Comparison of ENCODE assay signal across 7 cellular contexts in the genomic region with DNA sequence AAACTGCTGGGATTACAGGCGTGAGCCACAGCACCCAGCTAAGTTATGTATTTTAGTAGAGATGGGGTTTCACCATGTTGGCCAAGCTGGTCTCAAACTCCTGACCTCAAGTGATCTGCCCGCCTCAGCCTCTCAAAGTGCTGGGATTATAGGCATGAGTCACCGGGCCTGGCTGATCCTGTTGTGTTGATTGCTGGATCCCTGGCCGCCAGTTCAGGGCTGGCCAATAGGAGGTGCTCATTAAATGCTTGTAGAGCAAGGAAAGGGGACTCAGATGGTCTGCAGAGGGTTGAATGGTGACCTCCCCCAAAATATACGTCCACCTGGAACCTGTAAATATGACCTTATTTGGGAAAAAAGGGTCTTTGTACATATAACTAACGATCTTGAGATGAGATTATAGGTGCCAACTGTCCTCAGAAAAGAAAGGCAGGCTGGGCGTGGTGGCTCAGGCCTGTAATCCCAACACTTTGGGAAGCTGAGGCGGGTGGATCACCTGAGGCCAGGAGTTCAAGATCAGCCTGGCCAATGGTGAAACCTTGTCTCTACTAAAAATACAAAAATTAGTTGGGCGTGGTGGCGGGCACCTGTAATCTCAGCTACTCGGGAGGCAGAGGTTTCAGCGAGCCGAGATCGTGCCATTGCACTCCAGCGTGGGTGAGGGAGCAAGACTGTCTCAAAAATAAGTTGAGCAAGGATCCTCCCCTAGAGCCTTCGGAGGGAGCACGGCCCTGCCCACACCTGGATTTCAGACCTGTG.
DNase-seq lines count a peak whose midpoint lies in the region; FAIRE-seq and TF ChIP-seq lines count a peak whose summit lies in the region.
"Not testable (repeated sequence)": the region's sequence is repeated elsewhere in the genome, so short reads cannot be mapped to it uniquely, and the experiment has no call there.

No MANE protein-coding gene starts in this region.

- not testable (repeated sequence) for H2BK20ac ChIP-seq in H1 (ENCODE audit: low read length)

- H3K4me1 ChIP-seq in PC-9 (replicated peaks; ENCODE audit: insufficient read depth); H1 (replicated peaks in 1 of 4; ENCODE audit: control insufficient read depth in 3 of 4, insufficient read depth in 4 of 4, low read length in 3 of 4): not testable (repeated sequence)

- not testable (repeated sequence) for H4K91ac ChIP-seq in H1 (replicated peaks; ENCODE audit: insufficient read length, low read length)

- peak in 1 of 2 experiments; percentile 16; a peak in 1 of 4 replicates for TF ChIP-seq RAD21 in H1 (IDR thresholded peaks at IDR 0.05 in 1 of 2, conservative IDR thresholded peaks at IDR 0.05 in 1 of 2; ENCODE audit: low read depth in 2 of 2, low read length in 2 of 2)

- H3K9me2 ChIP-seq in PC-9 (ENCODE audit: insufficient read depth), result not testable (repeated sequence)

- not testable (repeated sequence) for H3K4me2 ChIP-seq in PC-9; H1 (ENCODE audit: insufficient read depth in 1 of 2, low read depth in 2 of 2, low read length in 2 of 2)

- intact Hi-C loops in PC-9 (cut with micrococcal nuclease; ENCODE audit: unreplicated experiment), result not testable (repeated sequence)

- not testable (repeated sequence) for H3K79me1 ChIP-seq in H1 (ENCODE audit: low read depth, low read length)

- TF ChIP-seq CTCF in 22Rv1 (IDR thresholded peaks at IDR 0.05) (0 out of 2 replicates have a peak, but pooled peaks have one; percentile 14), PC-9 (conservative IDR thresholded peaks at IDR 0.05) (peak; percentile 21; the same call in 1 of the 2 replicates), WERI-Rb-1 (IDR thresholded peaks at IDR 0.05; ENCODE audit: low read depth, low read length) (peak; percentile 22; the same call in 1 of the 2 replicates), H1 (IDR thresholded peaks at IDR 0.05; ENCODE audit: control extremely low read depth in 1 of 3, insufficient read depth in 1 of 3, low read depth in 1 of 3, low read length in 3 of 3) (peak; percentile 10 to 45 (median 43); a peak in 3 of 4 replicates)

- BruUV-seq in PC-9 (replicated peaks; lab: Mats Ljungman, UMichigan), result not testable (repeated sequence)

- H2BK5ac ChIP-seq in H1 (ENCODE audit: low read depth, low read length), result not testable (repeated sequence)

- H2AK5ac ChIP-seq in H1 (ENCODE audit: low read depth, low read length), result not testable (repeated sequence)

- 89% methylated on average over 17 of the region's 17 CpGs; no CpG with 5 or more reads in 1 of the 2 experiments for WGBS in H1 (ENCODE audit: extremely low coverage in 1 of 2, insufficient coverage in 1 of 2, insufficient read length in 1 of 2, insufficient replicate concordance in 2 of 2, low coverage in 1 of 2, low lambda C conversion rate in 2 of 2, missing lambda C conversion rate in 1 of 2), 2 experiments

- H3F3A ChIP-seq in PC-9 (ENCODE audit: insufficient read depth, low read depth), result not testable (repeated sequence)

- H3K4ac ChIP-seq in H1 (replicated peaks; ENCODE audit: insufficient read length, low read depth, low read length), result not testable (repeated sequence)

- not testable (repeated sequence) for H3K4me3 ChIP-seq in PC-9; WERI-Rb-1 (ENCODE audit: low read depth, low read length); H1 (ENCODE audit: extremely low read depth in 1 of 4, insufficient read depth in 2 of 4, low read depth in 3 of 4, low read length in 4 of 4)

- H3K23ac ChIP-seq in H1 (ENCODE audit: insufficient read length), result not testable (repeated sequence)

- not testable (repeated sequence) for H3K9me3 ChIP-seq in PC-9 (ENCODE audit: insufficient read depth, low read depth); WERI-Rb-1 (ENCODE audit: severe bottlenecking); H1 (ENCODE audit: insufficient read depth in 2 of 2, low read depth in 1 of 2, low read length in 1 of 2)

- H4K20me1 ChIP-seq in PC-9 (ENCODE audit: insufficient read depth); H1 (replicated peaks in 1 of 2; ENCODE audit: control insufficient read depth in 1 of 2, insufficient read depth in 2 of 2, low read length in 2 of 2): not testable (repeated sequence)

- H3K56ac ChIP-seq in H1 (replicated peaks; ENCODE audit: insufficient read length, low read depth, low read length), result not testable (repeated sequence)

- H4K5ac ChIP-seq in H1 (ENCODE audit: insufficient read length, low read depth, low read length), result not testable (repeated sequence)

- H3K36me3 ChIP-seq in PC-9 (ENCODE audit: low read depth); WERI-Rb-1; H1 (ENCODE audit: control insufficient read depth in 2 of 4, insufficient read depth in 4 of 4, low read length in 3 of 4): not testable (repeated sequence)

- TF ChIP-seq POLR2A in H1 (IDR thresholded peaks at IDR 0.05; ENCODE audit: control extremely low read depth in 1 of 2, low read depth in 2 of 2, low read length in 2 of 2), result not testable (repeated sequence)

- not testable (repeated sequence) for H3K9ac ChIP-seq in H1 (replicated peaks in 1 of 4; ENCODE audit: extremely low read depth in 1 of 4, low read depth in 3 of 4, low read length in 3 of 4)

- H3K27ac ChIP-seq in 22Rv1; PC-9; WERI-Rb-1; H1 (ENCODE audit: low read depth, low read length): not testable (repeated sequence)

- FAIRE-seq in H1 (lab: Jason Lieb, UNC), result not testable (repeated sequence)

- H2BK12ac ChIP-seq in H1 (ENCODE audit: low read depth, low read length), result not testable (repeated sequence)

- POLR2A ChIA-PET in PC-9 (lab: Charles Lee; ENCODE audit: unreplicated experiment); H1 (lab: Charles Lee; ENCODE audit: partially characterized antibody): not testable (repeated sequence)

- not testable (repeated sequence) for H4K8ac ChIP-seq in H1 (ENCODE audit: extremely low read depth, insufficient read depth, low read length)

- TF ChIP-seq EP300 in H1 (IDR thresholded peaks at IDR 0.05; ENCODE audit: borderline replicate concordance in 1 of 2, low read depth in 2 of 2, low read length in 2 of 2), result not testable (repeated sequence)

- H2BK15ac ChIP-seq in H1 (ENCODE audit: low read length), result not testable (repeated sequence)

- H3K27me3 ChIP-seq in PC-9 (ENCODE audit: insufficient read depth, low read depth); WERI-Rb-1 (ENCODE audit: insufficient read depth, low read depth, severe bottlenecking); H1 (replicated peaks in 1 of 4; ENCODE audit: control insufficient read depth in 3 of 4, extremely low read depth in 1 of 4, insufficient read depth in 3 of 4, low read length in 3 of 4): not testable (repeated sequence)

- not testable (repeated sequence) for H3K14ac ChIP-seq in H1 (ENCODE audit: insufficient read length)

- H3K18ac ChIP-seq in H1 (ENCODE audit: extremely low read depth, low read length), result not testable (repeated sequence)

- H2AFZ ChIP-seq in PC-9; H1 (ENCODE audit: low read length): not testable (repeated sequence)

- CTCF ChIA-PET in PC-9 (lab: Charles Lee), result not testable (repeated sequence)
- CTCF ChIA-PET in H1 (lab: Charles Lee; ENCODE audit: partially characterized antibody), result interaction anchor here (1.0 to 2.3 kb wide), 6 partner anchors 12 to 384 kb away, joined by 3 to 7 read pairs (median 6); no protein-coding TSS in a partner anchor

- not testable (repeated sequence) for H2BK120ac ChIP-seq in H1 (replicated peaks; ENCODE audit: low read depth, low read length)

- DNase-seq in ELF-1 (ENCODE audit: low read depth, low spot score) (peak; percentile 33), HT1080 (ENCODE audit: low read depth) (peak; percentile 30), WERI-Rb-1 (peak; percentile 55), iris pigment epithelial cell (ENCODE audit: low read depth) (peak; percentile 17)
- DNase-seq in PC-9; H1 (ENCODE audit: low read depth in 1 of 2, low spot score in 2 of 2): not testable (repeated sequence)

- not testable (repeated sequence) for H3K79me2 ChIP-seq in PC-9 (ENCODE audit: low read depth); H1 (ENCODE audit: control insufficient read depth in 1 of 2, insufficient read depth in 2 of 2, low read length in 2 of 2)

- not testable (repeated sequence) for H3K23me2 ChIP-seq in H1 (ENCODE audit: low read depth, low read length)

TF ChIP-seq in H1, 55 proteins besides CTCF, POLR2A, EP300 and RAD21:
- peak; percentile 42; the same call in 1 of the 2 replicates for TF ChIP-seq JUND (IDR thresholded peaks at IDR 0.05; ENCODE audit: low read length)
